ENCODE assay signal across 8 cellular contexts in genomic region chr3:184336484-184337230, GRCh38. TPM values are rescaled to one million over a fixed set of nuclear protein-coding genes. Genes with fewer than 3 reads are reported as not detected.
DNase-seq lines count a peak whose midpoint lies in the region; ATAC-seq and TF ChIP-seq lines count a peak whose summit lies in the region.

No MANE protein-coding gene starts in this region.

- H3K4me1 ChIP-seq in PC-9 (replicated peaks; ENCODE audit: insufficient read depth) (peaks cover 50% of the 10 kb centered on the region), stomach (peaks cover 34 to 86% (median 52%) of the 10 kb centered on the region in 4 donors)

- no peak for TF ChIP-seq EP300 in stomach (IDR thresholded peaks at IDR 0.05)

- intact Hi-C loops in PC-9 (cut with micrococcal nuclease; ENCODE audit: unreplicated experiment), result loop anchor here (1.0 kb wide), 1 partner anchor 26 kb away; no protein-coding TSS in a partner anchor
- intact Hi-C loops in left colon (cut with DNase I, micrococcal nuclease), result no loop called here
- intact Hi-C loops in stomach (cut with DNase I; ENCODE audit: low total_unique reads), result no loop called here

- H3F3A ChIP-seq in PC-9 (ENCODE audit: insufficient read depth, low read depth), result peaks cover 64% of the 10 kb centered on the region

- no peak for TF ChIP-seq CTCF in PC-9 (conservative IDR thresholded peaks at IDR 0.05)
- no peak for TF ChIP-seq CTCF in stomach (IDR thresholded peaks at IDR 0.05)

- CTCF ChIA-PET in PC-9 (lab: Charles Lee), result no interaction called here

- no peaks in the 10 kb centered on the region for H3K9me2 ChIP-seq in PC-9 (ENCODE audit: insufficient read depth)

- 12 to 15% (median 13%) methylated on average over 15 of the region's 15 CpGs for WGBS in stomach, 5 donors

- peak overlapping the region; percentile 73; the same call in 1 of the 2 replicates for H3K27ac ChIP-seq in PC-9
- peak overlapping the region; percentile 88 for H3K27ac ChIP-seq in cingulate gyrus (ENCODE audit: low read depth, low read length)
- peak overlapping the region; percentile 96 to 99 (median 99) for H3K27ac ChIP-seq in stomach

- H3K4me3 ChIP-seq in H7 (ENCODE audit: insufficient read depth, low read depth, low read length), result peak overlapping the region; percentile 94
- peak overlapping the region; percentile 68 for H3K4me3 ChIP-seq in PC-9
- peak overlapping the region; percentile 69 to 91 (median 82) for H3K4me3 ChIP-seq in stomach

- DNase-seq in Caki2 (ENCODE audit: low read depth) (peak; percentile 60), H7 (peak; percentile 81), PC-9 (peak in 1 of 2 experiments; percentile 56), left colon (peak in 1 of 2 donors; percentile 69), stomach (peak; percentile 55), T-helper 9 cell (no peak)

- H3K9me3 ChIP-seq in PC-9 (ENCODE audit: insufficient read depth, low read depth) (no peaks in the 10 kb centered on the region), stomach (no peaks in the 10 kb centered on the region)

- H3K36me3 ChIP-seq in H7 (replicated peaks; ENCODE audit: control insufficient read depth, insufficient read depth, low read length) (peaks cover 25% of the 10 kb centered on the region), PC-9 (ENCODE audit: low read depth) (peaks cover 21% of the 10 kb centered on the region), stomach (peaks cover 33 to 44% (median 40%) of the 10 kb centered on the region in 4 donors)

- BruUV-seq in PC-9 (replicated peaks; lab: Mats Ljungman, UMichigan), result TSS peak; percentile 44

- POLR2A ChIA-PET in PC-9 (lab: Charles Lee; ENCODE audit: unreplicated experiment), result interaction anchor here (0.7 kb wide), 1 partner anchor 26 kb away, joined by 3 read pairs; no protein-coding TSS in a partner anchor

- H3K4me2 ChIP-seq in PC-9, result peak overlapping the region; percentile 82

- TF ChIP-seq POLR2A in stomach (IDR thresholded peaks at IDR 0.05), result no peak

- in situ Hi-C loops in Caki2 (cut with HindIII; ENCODE audit: low pct_unique_long_range_greater_than_20kb, low sequenced_read_pairs), result no loop called here

- H2AFZ ChIP-seq in PC-9, result peak overlapping the region; percentile 67

- H4K20me1 ChIP-seq in PC-9 (ENCODE audit: insufficient read depth), result peaks cover 44% of the 10 kb centered on the region

- H3K27me3 ChIP-seq in H7 (ENCODE audit: control insufficient read depth, insufficient read depth, low read length) (no peaks in the 10 kb centered on the region), PC-9 (ENCODE audit: insufficient read depth, low read depth) (no peaks in the 10 kb centered on the region), stomach (no peaks in the 10 kb centered on the region)

- H3K79me2 ChIP-seq in PC-9 (ENCODE audit: low read depth), result peaks cover 19% of the 10 kb centered on the region

- ATAC-seq in left colon (peak; percentile 72), HG03520 (IDR thresholded peaks at IDR 0.05; ENCODE audit: unreplicated experiment) (no peak)

RNA-seq across cellular contexts. Expression of gene FAM131A, which starts 0.7 kb away (rescaled TPM):
- total RNA-seq in Caki2 (2014; rRNA removed; shearing (Covaris generic); ENCODE audit: low replicate concordance), result 33.4 and 39.2 TPM in 2 replicates
- total RNA-seq in H7 (2014; rRNA removed; shearing (Covaris generic)), result 36.9 and 41.1 TPM in 2 replicates
- 25.5 and 28.2 TPM in 2 replicates for total RNA-seq in PC-9 (2021)
- 10 to 100 TPM; 16.2 to 20.9 TPM for total RNA-seq in left colon
- 10 to 100 TPM in 3 of 5 donors, 1 to 10 TPM in 2; 1.8 to 73.2 (median 28.8) TPM for total RNA-seq in stomach
- 10 to 100 TPM; 10.0 to 13.0 (median 12.5) TPM for polyA plus RNA-seq in stomach

RNA-seq across cellular contexts. Expression of gene EIF4G1, which starts 22.3 kb away (rescaled TPM):
- 250 and 257 TPM in 2 replicates for total RNA-seq in Caki2 (2014; rRNA removed; shearing (Covaris generic); ENCODE audit: low replicate concordance)
- total RNA-seq in H7 (2014; rRNA removed; shearing (Covaris generic)), result 359 and 392 TPM in 2 replicates
- 657 and 721 TPM in 2 replicates for total RNA-seq in PC-9 (2021)
- total RNA-seq in left colon, result 100 to 1,000 TPM; 245 to 322 TPM
- 100 to 1,000 TPM; 167 to 572 (median 203) TPM for total RNA-seq in stomach
- 100 to 1,000 TPM in 2 of 3 donors, 10 to 100 TPM in 1; 86.5 to 171 (median 134) TPM for polyA plus RNA-seq in stomach

RNA-seq across cellular contexts. Expression of gene CLCN2, which starts 24.7 kb away (rescaled TPM):
- total RNA-seq in Caki2 (2014; rRNA removed; shearing (Covaris generic); ENCODE audit: low replicate concordance), result 2.0 and 20.2 TPM in 2 replicates
- 17.1 and 22.3 TPM in 2 replicates for total RNA-seq in H7 (2014; rRNA removed; shearing (Covaris generic))
- total RNA-seq in PC-9 (2021), result 27.1 and 33.0 TPM in 2 replicates
- 10 to 100 TPM; 73.2 to 89.9 TPM for total RNA-seq in left colon
- total RNA-seq in stomach, result 10 to 100 TPM in 2 of 5 donors, 1 to 10 TPM in 3; 4.2 to 34.5 (median 5.8) TPM
- polyA plus RNA-seq in stomach, result 1 to 10 TPM; 2.1 to 5.1 (median 2.5) TPM

RNA-seq across cellular contexts. Expression of gene POLR2H, which starts 24.9 kb away (rescaled TPM):
- total RNA-seq in Caki2 (2014; rRNA removed; shearing (Covaris generic); ENCODE audit: low replicate concordance), result 139 and 169 TPM in 2 replicates
- 92.8 and 100 TPM in 2 replicates for total RNA-seq in H7 (2014; rRNA removed; shearing (Covaris generic))
- 153 and 167 TPM in 2 replicates for total RNA-seq in PC-9 (2021)
- 10 to 100 TPM; 96.7 to 96.8 TPM for total RNA-seq in left colon
- 100 to 1,000 TPM in 2 of 5 donors, 10 to 100 TPM in 3; 14.0 to 273 (median 85.0) TPM for total RNA-seq in stomach
- 100 to 1,000 TPM; 103 to 142 (median 116) TPM for polyA plus RNA-seq in stomach

RNA-seq across cellular contexts. Expression of gene PSMD2, which starts 37.6 kb away (rescaled TPM):
- total RNA-seq in Caki2 (2014; rRNA removed; shearing (Covaris generic); ENCODE audit: low replicate concordance), result 533 and 581 TPM in 2 replicates
- total RNA-seq in H7 (2014; rRNA removed; shearing (Covaris generic)), result 378 and 392 TPM in 2 replicates
- total RNA-seq in PC-9 (2021) (521 and 788 TPM in 2 replicates), left colon (100 to 1,000 TPM; 174 to 187 TPM), stomach (100 to 1,000 TPM; 124 to 239 (median 172) TPM)
- polyA plus RNA-seq in stomach, result 100 to 1,000 TPM in 1 of 3 donors, 10 to 100 TPM in 2; 73.0 to 119 (median 81.7) TPM
